Comparison of ENCODE assay signal across 16 cellular contexts in genomic region chr18:74381621-74382350, GRCh38.
"Had no signal": no experiment of that assay in that cellular context is flagged by ENCODE, and none has a peak within 500 bp of the region (broad histone marks: within the 10 kb centered on the region; RNA-seq: fewer than 3 reads in every experiment).

No MANE protein-coding gene starts in this region.

- ATAC-seq: effector memory CD8-positive, alpha-beta T cell; gastrocnemius medialis; left ventricle myocardium superior; natural killer cell treated with Interleukin-12 subunit alpha and Interleukin-12 subunit beta and Interleukin-15 and Interleukin-18, amount 100 ng/mL, for 72 hours; right cardiac atrium had no signal

- DNase-seq: dermis blood vessel endothelial cell; effector memory CD8-positive, alpha-beta T cell; erythroblast; foreskin fibroblast; gastrocnemius medialis; left ventricle myocardium superior; lower lobe of right lung; naive B cell; right cardiac atrium; sigmoid colon; stimulated activated CD4-positive, alpha-beta T cell treated with anti-CD3 and anti-CD28 coated beads, Interleukin-4, amount 100 ng/mL, for 24 hours; stimulated activated naive CD4-positive, alpha-beta T cell treated with Interleukin-2 at 50 U/mL for 16 hours; stomach; thyroid gland; trophoblast cell had no signal
